Comparison of ENCODE assay signal across 10 cellular contexts in the genomic region with DNA sequence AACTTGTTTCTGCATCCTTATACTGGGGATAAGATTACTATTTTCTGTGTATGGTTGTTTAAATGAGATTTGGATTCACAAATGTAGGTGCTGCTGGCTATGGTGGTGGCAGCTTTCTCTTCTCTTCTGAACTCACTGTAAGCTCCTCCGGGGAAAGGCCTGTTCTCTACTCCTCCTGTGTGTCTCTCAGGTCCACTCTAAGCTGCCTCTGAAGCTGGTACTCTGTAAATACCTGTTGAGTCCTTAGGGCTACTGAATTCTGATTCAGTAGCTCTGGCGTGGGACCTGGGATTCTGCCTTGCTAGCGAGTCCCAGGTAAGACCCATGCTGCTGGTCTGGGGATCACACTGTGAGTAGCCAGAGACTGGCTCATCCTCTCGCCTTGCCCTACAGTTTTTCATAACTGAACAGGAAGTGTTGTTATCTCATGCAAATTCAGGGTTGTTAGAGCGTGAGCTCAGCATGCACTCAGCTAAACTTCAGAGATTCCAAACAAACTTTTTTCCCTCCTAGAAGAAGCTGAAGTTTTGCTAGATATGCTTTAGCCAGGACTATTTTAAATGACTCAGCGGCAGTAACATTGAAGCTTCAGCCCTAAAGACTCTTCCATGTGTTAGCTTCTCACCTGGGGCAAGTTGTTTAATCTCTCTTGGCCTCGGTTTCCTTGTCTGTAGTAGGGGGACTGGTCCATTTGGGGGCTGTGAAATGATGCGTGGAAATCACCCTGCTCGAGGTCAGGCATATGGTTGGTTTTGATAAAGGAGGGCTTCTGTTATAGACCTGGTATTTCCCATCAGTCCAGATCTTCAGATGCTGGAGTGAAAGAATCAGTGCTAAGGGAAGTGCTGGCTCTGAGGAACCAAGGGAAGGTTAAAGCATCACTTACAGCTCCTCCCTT.
DNase-seq lines count a peak whose midpoint lies in the region; ATAC-seq and TF ChIP-seq lines count a peak whose summit lies in the region.
"Had no signal": no experiment of that assay in that cellular context is flagged by ENCODE, and none has a peak within 500 bp of the region (broad histone marks: within the 10 kb centered on the region; RNA-seq: fewer than 3 reads in every experiment).

No MANE protein-coding gene starts in this region.

- H3K4me3 Mint-ChIP-seq in HFFc6, result no peak overlapping the region

- peaks cover 10% of the 10 kb centered on the region for H3K27me3 Mint-ChIP-seq in HFFc6 (ENCODE audit: insufficient read depth)

- H2BK120ac ChIP-seq in mesenchymal stem cell (ENCODE audit: low read depth, low read length), result no peak overlapping the region

- no peaks in the 10 kb centered on the region for H3K36me3 Mint-ChIP-seq in HFFc6 (ENCODE audit: low read depth)

- H3K14ac ChIP-seq in mesenchymal stem cell (ENCODE audit: low read length in 2 of 2), result peak overlapping the region in 1 of 2 experiments; percentile 11

- H3F3A ChIP-seq in OCI-LY1 (ENCODE audit: insufficient read depth, low read length), result no peaks in the 10 kb centered on the region

- no peak overlapping the region for H4K8ac ChIP-seq in mesenchymal stem cell (ENCODE audit: low read length)

- H2BK12ac ChIP-seq in mesenchymal stem cell (ENCODE audit: low read length in 2 of 2), result no peak overlapping the region

- TF ChIP-seq CTCF in OCI-LY1 (IDR thresholded peaks at IDR 0.05; ENCODE audit: low read length) (no peak), HFFc6 (IDR thresholded peaks at IDR 0.05) (no peak)

- no peak overlapping the region for H3K4ac ChIP-seq in mesenchymal stem cell (ENCODE audit: low read depth in 1 of 2, low read length in 2 of 2)

- H2AK5ac ChIP-seq in mesenchymal stem cell (ENCODE audit: low read length, severe bottlenecking), result no peak overlapping the region

- no peaks in the 10 kb centered on the region for H3K9me3 Mint-ChIP-seq in HFFc6

- no peak overlapping the region for H2BK15ac ChIP-seq in mesenchymal stem cell (ENCODE audit: low read depth, poor library complexity, severe bottlenecking)

- H3K4me3 ChIP-seq in OCI-LY1 (ENCODE audit: low read depth, low read length, poor library complexity, severe bottlenecking), result peak overlapping the region; percentile 8
- no peak overlapping the region for H3K4me3 ChIP-seq in mesenchymal stem cell (ENCODE audit: insufficient read depth in 1 of 2, low read depth in 1 of 2, low read length in 2 of 2)

- H3K27me3 ChIP-seq in OCI-LY1 (ENCODE audit: insufficient read depth, low read length), result no peaks in the 10 kb centered on the region; the same call in 1 of the 2 replicates
- no peaks in the 10 kb centered on the region for H3K27me3 ChIP-seq in mesenchymal stem cell (ENCODE audit: control insufficient read depth in 1 of 2, insufficient read depth in 1 of 2, low read length in 2 of 2)

- H3K23ac ChIP-seq in mesenchymal stem cell (ENCODE audit: low read length in 2 of 2), result no peak overlapping the region

- no peak overlapping the region for H3K27ac Mint-ChIP-seq in HFFc6

- no peak overlapping the region for H2BK5ac ChIP-seq in mesenchymal stem cell (ENCODE audit: low read depth, low read length, poor library complexity, severe bottlenecking)

- no peak overlapping the region for H3K18ac ChIP-seq in mesenchymal stem cell (ENCODE audit: low read depth in 1 of 2, low read length in 2 of 2)

- H3K4me1 ChIP-seq in OCI-LY1 (ENCODE audit: insufficient read depth, low read length, severe bottlenecking) (peaks cover 14% of the 10 kb centered on the region), mesenchymal stem cell (ENCODE audit: control insufficient read depth, insufficient read depth, low read depth, low read length) (peaks cover 4% of the 10 kb centered on the region)

- H3K9me3 ChIP-seq in OCI-LY1 (ENCODE audit: low read length) (no peaks in the 10 kb centered on the region), mesenchymal stem cell (ENCODE audit: control insufficient read depth, low read length) (no peaks in the 10 kb centered on the region)

- H3K4me2 ChIP-seq in OCI-LY1 (ENCODE audit: low read length) (peak overlapping the region; percentile 42), mesenchymal stem cell (ENCODE audit: low read length, poor library complexity, severe bottlenecking) (no peak overlapping the region)

- peak overlapping the region; percentile 22; the same call in 1 of the 2 replicates for H3K9ac ChIP-seq in OCI-LY1 (ENCODE audit: low read length)
- no peak overlapping the region for H3K9ac ChIP-seq in mesenchymal stem cell (ENCODE audit: low read length)

- H3K4me1 Mint-ChIP-seq in HFFc6 (ENCODE audit: low read depth), result no peaks in the 10 kb centered on the region

- DNase-seq in mesenchymal stem cell (peak; percentile 45), nucleus accumbens (lab: John Stamatoyannopoulos, UW) (no peak), HFFc6 (no peak), NK-92 (lab: John Stamatoyannopoulos, UW; ENCODE audit: unreplicated experiment) (no peak)
- DNase-seq: Kasumi-1, NCI-H748 treated with DMSO at 0.1 percent for 48 hours had no signal

- peak overlapping the region; percentile 54 for H3K27ac ChIP-seq in OCI-LY1 (ENCODE audit: low read depth, low read length, poor library complexity, severe bottlenecking)
- no peak overlapping the region for H3K27ac ChIP-seq in mesenchymal stem cell (ENCODE audit: low read length, poor library complexity, severe bottlenecking)

- H2AFZ ChIP-seq in OCI-LY1 (ENCODE audit: low read length) (peak overlapping the region; percentile 27; the same call in 1 of the 2 replicates), mesenchymal stem cell (ENCODE audit: low read depth, low read length) (no peak overlapping the region)

- no peaks in the 10 kb centered on the region for H3K79me2 ChIP-seq in OCI-LY1 (ENCODE audit: insufficient read depth, low read length)

- H3K9me2 ChIP-seq in OCI-LY1 (ENCODE audit: low read depth, low read length), result no peaks in the 10 kb centered on the region

- ATAC-seq in GM18498 (IDR thresholded peaks at IDR 0.05; ENCODE audit: unreplicated experiment) (peak; percentile 70), HG02610 (IDR thresholded peaks at IDR 0.05; ENCODE audit: unreplicated experiment) (peak; percentile 73), HG03045 (IDR thresholded peaks at IDR 0.05; ENCODE audit: unreplicated experiment) (no peak)

- WGBS in mesenchymal stem cell, result 74% methylated on average over 8 of the region's 9 CpGs

- no peaks in the 10 kb centered on the region for H3K79me1 ChIP-seq in mesenchymal stem cell (replicated peaks; ENCODE audit: low read length, poor library complexity, severe bottlenecking)

- H4K91ac ChIP-seq in mesenchymal stem cell (ENCODE audit: low read length), result no peak overlapping the region

- H3K36me3 ChIP-seq in OCI-LY1 (ENCODE audit: insufficient read depth, low read length), result no peaks in the 10 kb centered on the region; the same call in 1 of the 2 replicates
- H3K36me3 ChIP-seq in mesenchymal stem cell (ENCODE audit: control insufficient read depth in 1 of 2, insufficient read depth in 2 of 2, low read depth in 1 of 2, low read length in 2 of 2), result no peaks in the 10 kb centered on the region

- no peaks in the 10 kb centered on the region for H4K20me1 ChIP-seq in OCI-LY1 (ENCODE audit: insufficient read depth, low read length)
